Comparison of ENCODE assay signal across 9 cellular contexts in genomic region chr15:66789029-66790025, GRCh38.
DNase-seq lines count a peak whose midpoint lies in the region; ATAC-seq and TF ChIP-seq lines count a peak whose summit lies in the region.
"Had no signal": no experiment of that assay in that cellular context is flagged by ENCODE, and none has a peak within 500 bp of the region (broad histone marks: within the 10 kb centered on the region; RNA-seq: fewer than 3 reads in every experiment).

No MANE protein-coding gene starts in this region.

- H3K36me3 ChIP-seq in MG63, result peaks cover 6% of the 10 kb centered on the region
- H3K36me3 ChIP-seq in CD8-positive, alpha-beta T cell (ENCODE audit: insufficient read depth, low read length), result no peaks in the 10 kb centered on the region
- H3K36me3 ChIP-seq: vagina had no signal

- H3K4me1 ChIP-seq in CD8-positive, alpha-beta T cell (ENCODE audit: insufficient read depth, low read length), result no peaks in the 10 kb centered on the region
- H3K4me1 ChIP-seq: vagina had no signal

- H3K9me3 ChIP-seq in MG63, result no peaks in the 10 kb centered on the region; the same call in 1 of the 2 replicates
- no peaks in the 10 kb centered on the region for H3K9me3 ChIP-seq in CD8-positive, alpha-beta T cell (ENCODE audit: low read length)
- H3K9me3 ChIP-seq: vagina had no signal

- H3K36me3 Mint-ChIP-seq in chondrocyte (ENCODE audit: low read depth) (no peaks in the 10 kb centered on the region), memory B cell (no peaks in the 10 kb centered on the region)
- no peaks in the 10 kb centered on the region for H3K36me3 Mint-ChIP-seq in CD8-positive, alpha-beta T cell

- H3K27ac ChIP-seq in CD8-positive, alpha-beta T cell (ENCODE audit: low read depth, low read length), result no peak overlapping the region
- H3K27ac ChIP-seq: vagina had no signal

- DNase-seq in D341Med (ENCODE audit: low spot score) (peak; percentile 65), MG63 (peak; percentile 75), chondrocyte (ENCODE audit: low spot score) (no peak), memory B cell (ENCODE audit: low spot score in 2 of 2) (no peak), putamen (ENCODE audit: low spot score) (no peak)
- no peak for DNase-seq in CD8-positive, alpha-beta T cell

- H3K4me1 Mint-ChIP-seq in chondrocyte (ENCODE audit: low read depth) (peaks cover 46% of the 10 kb centered on the region), memory B cell (no peaks in the 10 kb centered on the region)
- no peaks in the 10 kb centered on the region for H3K4me1 Mint-ChIP-seq in CD8-positive, alpha-beta T cell (ENCODE audit: low read depth)

- no peak overlapping the region for H3K4me3 Mint-ChIP-seq in chondrocyte (ENCODE audit: unreplicated experiment)
- H3K4me3 Mint-ChIP-seq in memory B cell, result no peak overlapping the region
- H3K4me3 Mint-ChIP-seq in CD8-positive, alpha-beta T cell, result no peak overlapping the region

- POLR2A ChIA-PET in CD8-positive, alpha-beta T cell (lab: Charles Lee), result no interaction called here

- peak; percentile 60 for ATAC-seq in memory B cell (ENCODE audit: low read depth)
- no peak for ATAC-seq in HG03159 (IDR thresholded peaks at IDR 0.05; ENCODE audit: unreplicated experiment)
- no peak for ATAC-seq in CD8-positive, alpha-beta T cell
- no peak for ATAC-seq in GM21423 (IDR thresholded peaks at IDR 0.05; ENCODE audit: unreplicated experiment)

- no peaks in the 10 kb centered on the region for H3K9me3 Mint-ChIP-seq in chondrocyte (ENCODE audit: low read depth)
- no peaks in the 10 kb centered on the region for H3K9me3 Mint-ChIP-seq in memory B cell
- no peaks in the 10 kb centered on the region for H3K9me3 Mint-ChIP-seq in CD8-positive, alpha-beta T cell

- H3K4me3 ChIP-seq in MG63, result no peak overlapping the region
- no peak overlapping the region for H3K4me3 ChIP-seq in CD8-positive, alpha-beta T cell (ENCODE audit: low read depth, low read length)
- H3K4me3 ChIP-seq: vagina had no signal

- peak; percentile 80 for TF ChIP-seq CTCF in chondrocyte (IDR thresholded peaks at IDR 0.05)
- TF ChIP-seq CTCF in CD8-positive, alpha-beta T cell (IDR thresholded peaks at IDR 0.05), result no peak

- H3K27ac Mint-ChIP-seq in chondrocyte (ENCODE audit: unreplicated experiment) (peak overlapping the region; percentile 89), memory B cell (no peak overlapping the region)
- H3K27ac Mint-ChIP-seq in CD8-positive, alpha-beta T cell, result no peak overlapping the region

- CTCF ChIA-PET in CD8-positive, alpha-beta T cell (lab: Charles Lee), result no interaction called here

- H3K27me3 Mint-ChIP-seq in chondrocyte (ENCODE audit: low read depth), result no peaks in the 10 kb centered on the region
- H3K27me3 Mint-ChIP-seq in memory B cell, result no peaks in the 10 kb centered on the region
- no peaks in the 10 kb centered on the region for H3K27me3 Mint-ChIP-seq in CD8-positive, alpha-beta T cell (ENCODE audit: low read depth)

- intact Hi-C loops in CD8-positive, alpha-beta T cell (cut with DNase I, micrococcal nuclease), result no loop called here

- no peaks in the 10 kb centered on the region for H3K27me3 ChIP-seq in MG63
- H3K27me3 ChIP-seq in CD8-positive, alpha-beta T cell (ENCODE audit: insufficient read depth, low read length), result no peaks in the 10 kb centered on the region
- H3K27me3 ChIP-seq: vagina had no signal

Comparison
In these comparisons a context has a peak if more than half of its experiments do, and no peak if none do; other contexts are left out.
1. DNase-seq: peak in D341Med (single experiment) and MG63 (single experiment); none in chondrocyte (single experiment), memory B cell (0 of 2), putamen (single experiment) and CD8-positive, alpha-beta T cell (0 of 7).